ENCODE assay signal across 11 cellular contexts in the genomic region with DNA sequence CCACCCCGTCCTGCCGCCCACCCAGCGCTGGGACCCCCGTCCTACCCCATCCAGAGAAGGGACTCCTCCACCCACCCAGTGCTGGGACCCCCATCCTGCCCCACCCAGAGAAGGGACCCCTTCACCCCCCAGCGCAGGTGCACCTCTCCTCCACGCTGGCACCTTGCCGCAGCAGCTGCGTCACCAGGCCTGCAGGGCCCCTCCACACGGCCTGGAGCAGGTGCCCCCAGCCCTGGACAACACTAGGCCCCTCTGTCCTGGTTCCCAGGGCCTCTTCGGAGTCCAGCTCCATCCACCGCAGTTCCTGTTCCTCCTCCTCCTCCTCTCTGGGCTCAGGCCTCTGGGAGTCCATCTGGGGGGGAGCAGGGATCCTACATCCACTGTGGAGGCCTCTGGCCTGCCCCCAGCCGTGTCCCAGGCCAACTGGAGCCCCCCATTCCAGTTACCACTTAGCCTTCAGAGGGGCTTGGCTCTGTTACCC. TPM values are rescaled to one million over a fixed set of nuclear protein-coding genes. Genes with fewer than 3 reads are reported as not detected.
DNase-seq lines count a peak whose midpoint lies in the region; ATAC-seq and TF ChIP-seq lines count a peak whose summit lies in the region.
"Had no signal": no experiment of that assay in that cellular context is flagged by ENCODE, and none has a peak within 500 bp of the region (broad histone marks: within the 10 kb centered on the region; RNA-seq: fewer than 3 reads in every experiment).

No MANE protein-coding gene starts in this region.

- H4K20me1 ChIP-seq in OCI-LY3 (ENCODE audit: insufficient read depth, low read length) = no peaks in the 10 kb centered on the region

- H3K9ac ChIP-seq in OCI-LY3 (ENCODE audit: low read length) = no peak overlapping the region

- peak; percentile 16 for DNase-seq in GM10248 (ENCODE audit: extremely low spot score)
- DNase-seq in prostate gland (ENCODE audit: low spot score) = no peak
- no peak for DNase-seq in activated gamma-delta T cell treated with Interleukin-2 at 50 U/mL for 16 hours
- no peak for DNase-seq in anterior cingulate cortex (lab: John Stamatoyannopoulos, UW)
- no peak for DNase-seq in NCI-H2196 (lab: John Stamatoyannopoulos, UW; ENCODE audit: unreplicated experiment)
- DNase-seq: DND-41, OCI-M1 had no signal

- H3K36me3 ChIP-seq in OCI-LY3 (replicated peaks; ENCODE audit: low read depth, low read length) (no peaks in the 10 kb centered on the region), gastroesophageal sphincter (no peaks in the 10 kb centered on the region), prostate gland (no peaks in the 10 kb centered on the region)

- no peak for ATAC-seq in gastroesophageal sphincter
- no peak for ATAC-seq in GM18502 (IDR thresholded peaks at IDR 0.05; ENCODE audit: poor library complexity, unreplicated experiment)

- POLR2A ChIA-PET in GM10248 (lab: Yijun Ruan, JAX) = no interaction called here

- whole genome bisulfite sequencing in gastroesophageal sphincter (ENCODE audit: low coverage in 1 of 2), 2 donors = 20 to 60% methylated on average over 1 of the region's 12 CpGs
- 66% methylated on average over 7 of the region's 12 CpGs for WGBS in prostate gland

- no peaks in the 10 kb centered on the region for H3K9me3 ChIP-seq in OCI-LY3 (ENCODE audit: insufficient read depth, low read length)
- no peaks in the 10 kb centered on the region for H3K9me3 ChIP-seq in gastroesophageal sphincter
- no peaks in the 10 kb centered on the region for H3K9me3 ChIP-seq in prostate gland

- H3K79me2 ChIP-seq in OCI-LY3 (ENCODE audit: low read length) = no peaks in the 10 kb centered on the region

- H3K4me3 ChIP-seq in OCI-LY3 (ENCODE audit: low read length) = no peak overlapping the region
- peak overlapping the region; percentile 28 to 57 for H3K4me3 ChIP-seq in gastroesophageal sphincter
- peak overlapping the region; percentile 32 to 41 for H3K4me3 ChIP-seq in prostate gland

- no peak for TF ChIP-seq EP300 in gastroesophageal sphincter (IDR thresholded peaks at IDR 0.05)

- H3K27ac ChIP-seq in OCI-LY3 (ENCODE audit: low read length) (no peak overlapping the region), gastroesophageal sphincter (peak overlapping the region in 3 of 4 donors; percentile 37 to 76 (median 54)), prostate gland (peak overlapping the region; percentile 64 to 77)

- no peak overlapping the region for H3K4me2 ChIP-seq in OCI-LY3 (ENCODE audit: low read length)

- intact Hi-C loops in prostate gland (cut with DNase I) = no loop called here

- TF ChIP-seq CTCF in GM10248 (IDR thresholded peaks at IDR 0.05; ENCODE audit: control extremely low read depth, extremely low read depth, low read depth, missing control alignments) = no peak
- no peak for TF ChIP-seq CTCF in OCI-LY3 (IDR thresholded peaks at IDR 0.05; ENCODE audit: low read depth, low read length)
- TF ChIP-seq CTCF in gastroesophageal sphincter (IDR thresholded peaks at IDR 0.05) = no peak
- TF ChIP-seq CTCF in prostate gland (IDR thresholded peaks at IDR 0.05) = no peak

- CTCF ChIA-PET in GM10248 (lab: Yijun Ruan, JAX) = interaction anchor here (1.4 kb wide), 1 partner anchor 20 kb away, joined by 7 read pairs; no protein-coding TSS in a partner anchor

- H3K4me1 ChIP-seq in OCI-LY3 (ENCODE audit: low read length) = peaks cover 28% of the 10 kb centered on the region
- peaks cover 0 to 34% (median 8%) of the 10 kb centered on the region in 3 donors for H3K4me1 ChIP-seq in gastroesophageal sphincter
- H3K4me1 ChIP-seq in prostate gland (replicated peaks) = peaks cover 6% of the 10 kb centered on the region

- TF ChIP-seq POLR2A in gastroesophageal sphincter (IDR thresholded peaks at IDR 0.05) (no peak), prostate gland (IDR thresholded peaks at IDR 0.05) (no peak)

- H2AFZ ChIP-seq in OCI-LY3 (ENCODE audit: low read depth, low read length) = peak overlapping the region; percentile 40; the same call in 1 of the 2 replicates

- no peaks in the 10 kb centered on the region for H3K27me3 ChIP-seq in OCI-LY3 (ENCODE audit: low read depth, low read length)
- H3K27me3 ChIP-seq in gastroesophageal sphincter = no peaks in the 10 kb centered on the region
- no peaks in the 10 kb centered on the region for H3K27me3 ChIP-seq in prostate gland (replicated peaks; ENCODE audit: insufficient read depth)

RNA-seq across cellular contexts. Expression of gene ANKRD65, which starts 0.4 kb away (rescaled TPM):
- total RNA-seq in gastroesophageal sphincter = 10 to 100 TPM in 2 of 4 donors, 1 to 10 TPM in 2; 8.7 to 16.9 (median 10.3) TPM
- total RNA-seq in prostate gland = 10 to 100 TPM; 33.7 to 34.9 TPM
- total RNA-seq: activated T-helper 2 cell treated with anti-CD3 and anti-CD28 coated beads, Interferon-gamma antibody, Interleukin-2, Interleukin-4, amounts not matched to agents 10 μg/mL and 5 μg/mL and 100 μg/mL, durations not matched to agents 14 hours and 24 hours and 36 hours had no signal

RNA-seq across cellular contexts. Expression of gene MRPL20, which starts 13.6 kb away (rescaled TPM):
- total RNA-seq in gastroesophageal sphincter (100 to 1,000 TPM; 121 to 215 (median 159) TPM), prostate gland (100 to 1,000 TPM; 143 to 174 TPM)

RNA-seq across cellular contexts. Expression of gene VWA1, which starts 14.8 kb away (rescaled TPM):
- total RNA-seq in gastroesophageal sphincter (100 to 1,000 TPM in 2 of 4 donors, 10 to 100 TPM in 2; 59.8 to 137 (median 96.4) TPM), prostate gland (100 to 1,000 TPM; 191 to 227 TPM)

RNA-seq across cellular contexts. Expression of gene CCNL2, which starts 21.6 kb away (rescaled TPM):
- total RNA-seq in gastroesophageal sphincter = 100 to 1,000 TPM in 2 of 4 donors, 10 to 100 TPM in 2; 31.6 to 248 (median 127) TPM
- total RNA-seq in prostate gland = 100 to 1,000 TPM; 116 to 242 TPM

RNA-seq across cellular contexts. Expression of gene ATAD3C, which starts 28.8 kb away (rescaled TPM):
- total RNA-seq in gastroesophageal sphincter (1 to 10 TPM in 1 of 4 donors, under 1 TPM in 2, not detected in 1; 0.47 to 1.1 (median 0.94) TPM), prostate gland (1 to 10 TPM; 7.3 to 9.9 TPM)
